10 cellular contexts compared by ENCODE assay signal in genomic region chr11:61295596-61295926, GRCh38. TPM values are rescaled to one million over a fixed set of nuclear protein-coding genes. Genes with fewer than 3 reads are reported as not detected.
DNase-seq lines count a peak whose midpoint lies in the region; ATAC-seq, FAIRE-seq and TF ChIP-seq lines count a peak whose summit lies in the region.
"Had no signal": no experiment of that assay in that cellular context is flagged by ENCODE, and none has a peak within 500 bp of the region (broad histone marks: within the 10 kb centered on the region; RNA-seq: fewer than 3 reads in every experiment).

No MANE protein-coding gene starts in this region.

- H3K36me3 Mint-ChIP-seq in progenitor cell of endocrine pancreas (ENCODE audit: insufficient read depth) = peaks cover 17% of the 10 kb centered on the region

- H3K9me3 Mint-ChIP-seq in progenitor cell of endocrine pancreas (ENCODE audit: low read depth) = no peaks in the 10 kb centered on the region
- H3K9me3 Mint-ChIP-seq: natural killer cell treated with Interleukin-12 subunit alpha and Interleukin-12 subunit beta and Interleukin-15 and Interleukin-18, amount 100 ng/mL, for 72 hours had no signal

- H3K27me3 ChIP-seq in MM.1S (replicated peaks; ENCODE audit: insufficient read depth, low read length) (peaks cover 16% of the 10 kb centered on the region), endothelial cell of umbilical vein (ENCODE audit: control insufficient read depth in 2 of 2, insufficient read depth in 2 of 2, low read length in 2 of 2) (peaks cover 5 to 9% of the 10 kb centered on the region in 2 experiments)

- H3K36me3 ChIP-seq in MM.1S (replicated peaks; ENCODE audit: insufficient read depth, low read length) (no peaks in the 10 kb centered on the region), endothelial cell of umbilical vein (ENCODE audit: control insufficient read depth in 2 of 2, extremely low read depth in 1 of 2, insufficient read depth in 2 of 2, low read length in 2 of 2) (peaks cover 3 to 10% of the 10 kb centered on the region in 2 experiments)

- dilution Hi-C loops in endothelial cell of umbilical vein (cut with MboI; ENCODE audit: extremely low pct_ligation_motif_present, low sequenced_read_pairs) = no loop called here

- ATAC-seq in HG03442 (IDR thresholded peaks at IDR 0.05; ENCODE audit: unreplicated experiment) (no peak), HG02588 (IDR thresholded peaks at IDR 0.05; ENCODE audit: unreplicated experiment) (no peak), HG03460 (IDR thresholded peaks at IDR 0.05; ENCODE audit: unreplicated experiment) (no peak)

- H3K27ac Mint-ChIP-seq in progenitor cell of endocrine pancreas = no peak overlapping the region
- H3K27ac Mint-ChIP-seq: natural killer cell treated with Interleukin-12 subunit alpha and Interleukin-12 subunit beta and Interleukin-15 and Interleukin-18, amount 100 ng/mL, for 72 hours had no signal

- H3K27me3 Mint-ChIP-seq in progenitor cell of endocrine pancreas = peaks cover 10% of the 10 kb centered on the region

- H3K9ac ChIP-seq in MM.1S (ENCODE audit: low read length) (no peak overlapping the region), endothelial cell of umbilical vein (replicated peaks; ENCODE audit: extremely low read depth, insufficient read depth, low read length) (no peak overlapping the region)

- CTCF ChIA-PET in endothelial cell of umbilical vein (lab: Charles Lee) = no interaction called here

- TSS peak; percentile 29 for BruUV-seq in endothelial cell of umbilical vein (replicated peaks; lab: Mats Ljungman, UMichigan)

- POLR2A ChIA-PET in endothelial cell of umbilical vein (lab: Charles Lee) = no interaction called here

- H4K20me1 ChIP-seq in MM.1S (ENCODE audit: insufficient read depth, low read length) (no peaks in the 10 kb centered on the region), endothelial cell of umbilical vein (replicated peaks; ENCODE audit: control insufficient read depth, extremely low read depth, insufficient read depth, low read length) (no peaks in the 10 kb centered on the region)

- no peaks in the 10 kb centered on the region for H3K4me1 ChIP-seq in MM.1S (ENCODE audit: low read length)
- H3K4me1 ChIP-seq in endothelial cell of umbilical vein (ENCODE audit: control insufficient read depth, extremely low read depth, insufficient read depth, low read length) = peaks cover 41% of the 10 kb centered on the region

- DNase-seq in DMS 273 (lab: John Stamatoyannopoulos, UW; ENCODE audit: unreplicated experiment) = peak; percentile 83
- DNase-seq in MM.1S = no peak
- peak; percentile 14 for DNase-seq in endothelial cell of umbilical vein (ENCODE audit: low read depth, low spot score)
- DNase-seq in progenitor cell of endocrine pancreas (ENCODE audit: low spot score, unreplicated experiment) = no peak
- no peak for DNase-seq in glomerular visceral epithelial cell (ENCODE audit: extremely low spot score)

- no peak overlapping the region; the same call in 1 of the 2 replicates for H3K4me3 ChIP-seq in MM.1S (ENCODE audit: low read length)
- H3K4me3 ChIP-seq in endothelial cell of umbilical vein (replicated peaks in 1 of 3; ENCODE audit: insufficient read depth in 1 of 3, low read depth in 1 of 3, low read length in 3 of 3) = peak overlapping the region in 2 of 3 experiments; percentile 45 to 48

- peak overlapping the region; percentile 81 for H3K4me3 Mint-ChIP-seq in progenitor cell of endocrine pancreas (ENCODE audit: low read depth)

- intact Hi-C loops in endothelial cell of umbilical vein (cut with micrococcal nuclease) = loop anchor here (2.0 kb wide), 1 partner anchor 37 kb away; the partner anchor contains the start of genes DDB1 and TKFC

- H3K9me3 ChIP-seq in MM.1S (replicated peaks; ENCODE audit: insufficient read depth, low read length) (no peaks in the 10 kb centered on the region), endothelial cell of umbilical vein (replicated peaks; ENCODE audit: control insufficient read depth, insufficient read depth, low read length) (no peaks in the 10 kb centered on the region)

- H2AFZ ChIP-seq in MM.1S (ENCODE audit: low read length) = no peak overlapping the region
- H2AFZ ChIP-seq in endothelial cell of umbilical vein (ENCODE audit: low read depth, low read length) = no peak overlapping the region

- H3K9me1 ChIP-seq in endothelial cell of umbilical vein (replicated peaks; ENCODE audit: control insufficient read depth, extremely low read depth, insufficient read depth, low read length) = no peaks in the 10 kb centered on the region

- H3K4me2 ChIP-seq in MM.1S (ENCODE audit: low read depth, low read length) (peak overlapping the region; percentile 96; the same call in 1 of the 2 replicates), endothelial cell of umbilical vein (ENCODE audit: insufficient read depth, low read length) (peak overlapping the region; percentile 54)

- peaks cover 13% of the 10 kb centered on the region for H3K4me1 Mint-ChIP-seq in progenitor cell of endocrine pancreas (ENCODE audit: low read depth)

- H3K79me2 ChIP-seq in MM.1S (ENCODE audit: low read length) = no peaks in the 10 kb centered on the region
- no peaks in the 10 kb centered on the region for H3K79me2 ChIP-seq in endothelial cell of umbilical vein (ENCODE audit: control insufficient read depth, insufficient read depth, low read length)

- no peaks in the 10 kb centered on the region for H3K9me2 ChIP-seq in MM.1S (replicated peaks; ENCODE audit: insufficient read depth, low read length)

- TF ChIP-seq CTCF in MM.1S (IDR thresholded peaks at IDR 0.05; ENCODE audit: low read length) (no peak), endothelial cell of umbilical vein (IDR thresholded peaks at IDR 0.05; ENCODE audit: extremely low read depth in 1 of 2, insufficient read depth in 1 of 2, low read depth in 1 of 2, low read length in 2 of 2) (no peak), progenitor cell of endocrine pancreas (IDR thresholded peaks at IDR 0.05; ENCODE audit: unreplicated experiment) (no peak)

- FAIRE-seq in endothelial cell of umbilical vein (lab: Jason Lieb, UNC) = no peak

- H3K27ac ChIP-seq in MM.1S (ENCODE audit: low read length) (no peak overlapping the region), endothelial cell of umbilical vein (ENCODE audit: insufficient read depth, low read depth, low read length) (no peak overlapping the region)

- TF ChIP-seq POLR2A in endothelial cell of umbilical vein (IDR thresholded peaks at IDR 0.05; ENCODE audit: low read depth, low read length) = no peak

- no peaks in the 10 kb centered on the region; the same call in 1 of the 2 replicates for H3F3A ChIP-seq in MM.1S (ENCODE audit: insufficient read depth, low read length)

TF ChIP-seq in endothelial cell of umbilical vein, 7 proteins besides CTCF, POLR2A, EP300 and RAD21 (continues in another document):
- TF ChIP-seq EZH2 (IDR thresholded peaks at IDR 0.05; ENCODE audit: borderline replicate concordance, low read depth, low read length, severe bottlenecking) = no peak
- TF ChIP-seq MYC (IDR thresholded peaks at IDR 0.05; ENCODE audit: low read depth, low read length) = no peak
- no peak for TF ChIP-seq FOS (IDR thresholded peaks at IDR 0.05; ENCODE audit: borderline replicate concordance, insufficient read depth, low read length)
- TF ChIP-seq GATA2 (IDR thresholded peaks at IDR 0.05; ENCODE audit: insufficient read depth, insufficient read length, low read depth, low read length) = no peak
- peak; percentile 5 for TF ChIP-seq POLR2AphosphoS5 (IDR thresholded peaks at IDR 0.05; ENCODE audit: insufficient read depth, low read depth, low read length)

RNA-seq across cellular contexts. Expression of gene VWCE, which starts 0.4 kb away (rescaled TPM):
- 14.4 and 14.8 TPM in 2 replicates for total RNA-seq in endothelial cell of umbilical vein
- 6.5 and 7.8 TPM in 2 replicates for polyA plus RNA-seq in endothelial cell of umbilical vein
- 2.2 and 3.0 TPM in 2 replicates for polyA plus RNA-seq in endothelial cell of umbilical vein (2011; cell fraction: cytosol; rRNA removed)
- 24.3 and 28.9 TPM in 2 replicates for polyA plus RNA-seq in endothelial cell of umbilical vein (2011; cell fraction: nucleus; rRNA removed)
- polyA plus RNA-seq in endothelial cell of umbilical vein (2012) = 3.7 and 3.8 TPM in 2 replicates
- polyA minus RNA-seq in endothelial cell of umbilical vein = 7.2 and 7.8 TPM in 2 replicates
- 1.1 TPM for polyA minus RNA-seq in endothelial cell of umbilical vein (2011; cell fraction: cytosol; rRNA and poly(A)+ RNA removed)
- polyA minus RNA-seq in endothelial cell of umbilical vein (2011; cell fraction: nucleus; rRNA and poly(A)+ RNA removed) = 8.7 and 13.7 TPM in 2 replicates
- 34.0 and 40.1 TPM in 2 replicates for total RNA-seq in progenitor cell of endocrine pancreas

RNA-seq across cellular contexts. Expression of gene DDB1, which starts 37.3 kb away (rescaled TPM):
- total RNA-seq in endothelial cell of umbilical vein (229 TPM in 2 replicates), progenitor cell of endocrine pancreas (251 and 254 TPM in 2 replicates)
- 196 and 230 TPM in 2 replicates for polyA plus RNA-seq in endothelial cell of umbilical vein
- 195 and 198 TPM in 2 replicates for polyA plus RNA-seq in endothelial cell of umbilical vein (2011; cell fraction: cytosol; rRNA removed)
- polyA plus RNA-seq in endothelial cell of umbilical vein (2011; cell fraction: nucleus; rRNA removed) = 202 and 237 TPM in 2 replicates
- 160 and 171 TPM in 2 replicates for polyA plus RNA-seq in endothelial cell of umbilical vein (2012)
- 417 and 419 TPM in 2 replicates for polyA minus RNA-seq in endothelial cell of umbilical vein
- 278 TPM for polyA minus RNA-seq in endothelial cell of umbilical vein (2011; cell fraction: cytosol; rRNA and poly(A)+ RNA removed)
- polyA minus RNA-seq in endothelial cell of umbilical vein (2011; cell fraction: nucleus; rRNA and poly(A)+ RNA removed) = 149 and 190 TPM in 2 replicates

RNA-seq across cellular contexts. Expression of gene TKFC, which starts 37.5 kb away (rescaled TPM):
- total RNA-seq in endothelial cell of umbilical vein (28.6 and 30.8 TPM in 2 replicates), progenitor cell of endocrine pancreas (68.1 and 78.8 TPM in 2 replicates)
- polyA plus RNA-seq in endothelial cell of umbilical vein = 31.7 and 34.0 TPM in 2 replicates
- 16.7 and 21.4 TPM in 2 replicates for polyA plus RNA-seq in endothelial cell of umbilical vein (2011; cell fraction: cytosol; rRNA removed)
- 80.5 and 95.5 TPM in 2 replicates for polyA plus RNA-seq in endothelial cell of umbilical vein (2011; cell fraction: nucleus; rRNA removed)
- polyA plus RNA-seq in endothelial cell of umbilical vein (2012) = 20.7 and 27.4 TPM in 2 replicates
- polyA minus RNA-seq in endothelial cell of umbilical vein = 24.5 and 26.6 TPM in 2 replicates
- 45.1 TPM for polyA minus RNA-seq in endothelial cell of umbilical vein (2011; cell fraction: cytosol; rRNA and poly(A)+ RNA removed)
- 19.1 and 24.2 TPM in 2 replicates for polyA minus RNA-seq in endothelial cell of umbilical vein (2011; cell fraction: nucleus; rRNA and poly(A)+ RNA removed)

RNA-seq across cellular contexts. Expression of gene PGA5, which starts 54.6 kb away (rescaled TPM):
- total RNA-seq in endothelial cell of umbilical vein (not detected in 2 replicates), progenitor cell of endocrine pancreas (0.60 and 0.69 TPM in 2 replicates)
- not detected in 2 replicates for polyA plus RNA-seq in endothelial cell of umbilical vein
- polyA plus RNA-seq in endothelial cell of umbilical vein (2011; cell fraction: cytosol; rRNA removed) = not detected in 2 replicates
- not detected in 2 replicates for polyA plus RNA-seq in endothelial cell of umbilical vein (2011; cell fraction: nucleus; rRNA removed)
- polyA plus RNA-seq in endothelial cell of umbilical vein (2012) = not detected in 2 replicates
- not detected in 2 replicates for polyA minus RNA-seq in endothelial cell of umbilical vein
- not detected for polyA minus RNA-seq in endothelial cell of umbilical vein (2011; cell fraction: cytosol; rRNA and poly(A)+ RNA removed)
- polyA minus RNA-seq in endothelial cell of umbilical vein (2011; cell fraction: nucleus; rRNA and poly(A)+ RNA removed) = not detected in 2 replicates
- total RNA-seq: natural killer cell treated with Interleukin-12 subunit alpha and Interleukin-12 subunit beta and Interleukin-15 and Interleukin-18, amount 100 ng/mL, for 72 hours; temporal lobe had no signal

Comparison
In these comparisons a context has a peak if more than half of its experiments do, and no peak if none do; other contexts are left out.
1. DNase-seq: peak in DMS 273 (single experiment) and endothelial cell of umbilical vein (single experiment); none in MM.1S (single experiment), progenitor cell of endocrine pancreas (single experiment) and glomerular visceral epithelial cell (single experiment).